ENCODE assay signal across 17 cellular contexts in the genomic region with DNA sequence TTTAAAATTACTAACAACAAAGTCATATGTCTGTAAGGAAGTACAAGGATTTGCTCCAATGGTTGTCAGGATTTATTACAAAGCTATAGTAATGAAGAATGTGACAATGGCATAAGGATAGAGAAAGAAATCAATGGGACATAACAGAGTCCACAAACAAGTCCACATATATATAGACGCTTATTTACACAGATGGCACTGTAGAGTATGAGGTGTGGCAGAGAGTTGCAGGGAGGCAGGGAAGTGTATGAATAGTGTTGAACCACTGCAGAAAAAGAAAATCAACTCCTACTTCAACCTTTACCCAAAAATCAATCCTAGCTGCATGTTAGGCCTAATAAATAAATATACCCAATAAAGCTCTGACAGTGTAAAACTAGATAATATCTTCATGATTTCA.
DNase-seq lines count a peak whose midpoint lies in the region; TF ChIP-seq lines count a peak whose summit lies in the region.
"Had no signal": no experiment of that assay in that cellular context is flagged by ENCODE, and none has a peak within 500 bp of the region (broad histone marks: within the 10 kb centered on the region; RNA-seq: fewer than 3 reads in every experiment).

No MANE protein-coding gene starts in this region.

- H3K27ac Mint-ChIP-seq in nephron progenitor cell, result peak overlapping the region; percentile 33
- H3K27ac Mint-ChIP-seq: GM23338 had no signal

- DNase-seq in DMS53 (lab: John Stamatoyannopoulos, UW) (peak; percentile 65), NCI-H146 (lab: John Stamatoyannopoulos, UW) (peak; percentile 56), SHP77 treated with DMSO at 0.1 percent for 48 hours (lab: John Stamatoyannopoulos, UW) (peak; percentile 48), nephron progenitor cell (no peak), GM19238 (ENCODE audit: insufficient read length, low spot score) (no peak), GM19240 (ENCODE audit: insufficient read length, low spot score) (no peak)
- DNase-seq in activated T-cell treated with anti-CD3 and anti-CD28 coated beads, Interleukin-2, amount 50 U/mL, for 1 hour, result no peak
- DNase-seq: BE2C, DMS79 treated with DMSO at 0.1 percent for 48 hours, Karpas-422, NCI-H1436 treated with DMSO at 0.1 percent for 48 hours, NCI-H2029 treated with DMSO at 0.1 percent for 48 hours, NCI-H226, NCI-H526 treated with DMSO at 0.1 percent for 48 hours, SJCRH30, T1000 had no signal

- no peaks in the 10 kb centered on the region for H3K27me3 Mint-ChIP-seq in nephron progenitor cell (ENCODE audit: low read depth, poor library complexity)

- H3K36me3 Mint-ChIP-seq in nephron progenitor cell (ENCODE audit: low read depth), result peaks cover 22% of the 10 kb centered on the region

- H3K4me1 Mint-ChIP-seq in nephron progenitor cell, result peaks cover 10% of the 10 kb centered on the region
- H3K4me1 Mint-ChIP-seq: GM23338 had no signal

- H3K9me3 Mint-ChIP-seq in nephron progenitor cell, result peaks cover 3% of the 10 kb centered on the region
- H3K9me3 Mint-ChIP-seq: GM23338 had no signal

- no peak overlapping the region for H3K4me3 Mint-ChIP-seq in nephron progenitor cell
- H3K4me3 Mint-ChIP-seq: GM23338 had no signal

- TF ChIP-seq CTCF in nephron progenitor cell (IDR thresholded peaks at IDR 0.05), result no peak

Comparison
In these comparisons a context has a peak if more than half of its experiments do, and no peak if none do; other contexts are left out.
1. DNase-seq: peak in DMS53 (single experiment), NCI-H146 (single experiment) and SHP77 treated with DMSO at 0.1 percent for 48 hours (single experiment); none in nephron progenitor cell (single experiment), activated T-cell treated with anti-CD3 and anti-CD28 coated beads, Interleukin-2, amount 50 U/mL, for 1 hour (single experiment), GM19238 (single experiment) and GM19240 (single experiment).